In genomic region chr3:117017135-117017990, GRCh38 we compare ENCODE assay signal across 13 cellular contexts.
DNase-seq lines count a peak whose midpoint lies in the region; ATAC-seq and TF ChIP-seq lines count a peak whose summit lies in the region.
"Had no signal": no experiment of that assay in that cellular context is flagged by ENCODE, and none has a peak within 500 bp of the region (broad histone marks: within the 10 kb centered on the region; RNA-seq: fewer than 3 reads in every experiment).

No MANE protein-coding gene starts in this region.

- H3K4me3 ChIP-seq in right cardiac atrium (ENCODE audit: low read length) = no peak overlapping the region
- H3K4me3 ChIP-seq: HAP-1, left lung had no signal

- no peaks in the 10 kb centered on the region for H3K9me3 ChIP-seq in right cardiac atrium (ENCODE audit: control insufficient read depth, low read length)
- H3K9me3 ChIP-seq: HAP-1, left lung had no signal

- DNase-seq in right cardiac atrium (no peak), left cardiac atrium (no peak), HT-29 (ENCODE audit: low spot score) (no peak), omental fat pad (ENCODE audit: low spot score) (no peak), NCI-H1436 treated with DMSO at 0.1 percent for 48 hours (lab: John Stamatoyannopoulos, UW) (no peak), NCI-H146 (lab: John Stamatoyannopoulos, UW) (no peak)
- DNase-seq: activated T-cell treated with anti-CD3 and anti-CD28 coated beads, Interleukin-2, amount 50 U/mL, for 72 hours; EL; left lung had no signal

- no peaks in the 10 kb centered on the region for H3K4me1 ChIP-seq in right cardiac atrium (ENCODE audit: control insufficient read depth, insufficient read depth, low read length)
- H3K4me1 ChIP-seq: parathyroid adenoma had no signal

- no peaks in the 10 kb centered on the region for H3K27me3 ChIP-seq in right cardiac atrium (ENCODE audit: control insufficient read depth, insufficient read depth)
- H3K27me3 ChIP-seq: left lung had no signal

- peak; percentile 16 to 47 for ATAC-seq in right cardiac atrium
- no peak for ATAC-seq in left cardiac atrium
- peak; percentile 78 for ATAC-seq in HG02678 (IDR thresholded peaks at IDR 0.05; ENCODE audit: unreplicated experiment)
- peak; percentile 78 for ATAC-seq in HG03460 (IDR thresholded peaks at IDR 0.05; ENCODE audit: unreplicated experiment)
- no peak for ATAC-seq in omental fat pad (ENCODE audit: low FRiP score)
- ATAC-seq: activated T-cell treated with anti-CD3 and anti-CD28 coated beads, Interleukin-2, amount 50 U/mL, for 72 hours; left lung had no signal

- WGBS in right cardiac atrium = 56% methylated on average over 7 of the region's 7 CpGs

- no peak overlapping the region for H3K27ac ChIP-seq in right cardiac atrium (ENCODE audit: low read length)
- H3K27ac ChIP-seq: left lung, parathyroid adenoma had no signal

- TF ChIP-seq CTCF in omental fat pad (IDR thresholded peaks at IDR 0.05) = no peak

- intact Hi-C loops in right cardiac atrium (cut with DNase I) = no loop called here
- intact Hi-C loops in left cardiac atrium (cut with DNase I) = loop anchor here in 1 of 2 donors (10.0 kb wide), 1 partner anchor 1797 kb away; no protein-coding TSS in a partner anchor

Comparison
In these comparisons a context has a peak if more than half of its experiments do, and no peak if none do; other contexts are left out.
1. ATAC-seq: peak in right cardiac atrium (2 of 2), HG02678 (single experiment) and HG03460 (single experiment); none in left cardiac atrium (0 of 2) and omental fat pad (single experiment).